Comparison of ENCODE assay signal across 8 cellular contexts in the genomic region with DNA sequence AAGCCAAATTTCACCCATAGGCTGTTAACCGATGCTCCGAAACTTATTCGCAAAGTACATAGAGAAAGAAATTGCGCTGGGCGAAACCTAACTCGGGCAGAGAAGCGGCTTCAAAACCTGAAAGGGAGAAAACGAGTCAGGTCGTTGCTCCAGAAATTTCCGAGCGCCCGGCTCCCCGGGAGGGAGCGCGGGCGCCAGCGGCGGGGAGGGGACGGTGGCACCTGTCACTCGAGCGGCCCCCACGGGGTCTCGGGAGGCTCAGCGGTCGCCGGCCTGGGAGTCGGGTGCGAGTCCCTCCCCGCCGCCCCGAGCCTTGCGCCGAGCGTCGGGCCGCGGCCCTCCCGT. TPM values are rescaled to one million over a fixed set of nuclear protein-coding genes. Genes with fewer than 3 reads are reported as not detected.
A peak's percentile ranks its signal among the peaks of the same experiment; 100 is the strongest.
DNase-seq lines count a peak whose midpoint lies in the region; ATAC-seq and TF ChIP-seq lines count a peak whose summit lies in the region.
"Not testable (repeated sequence)": the region's sequence is repeated elsewhere in the genome, so short reads cannot be mapped to it uniquely, and the experiment has no call there.

No MANE protein-coding gene starts in this region.

- H3K27me3 ChIP-seq in KMS-11 (ENCODE audit: insufficient read depth, low read depth); mucosa of rectum (ENCODE audit: control insufficient read depth in 2 of 2, insufficient read depth in 2 of 2, low read length in 2 of 2); vagina: not testable (repeated sequence)

- intact Hi-C loops in vagina (cut with DNase I) = not testable (repeated sequence)

- H3K4me3 ChIP-seq in KMS-11 (IDR thresholded peaks at IDR 0.05; ENCODE audit: insufficient read depth, low read depth, low read length) = not testable (repeated sequence)
- H3K4me3 ChIP-seq in fibroblast of villous mesenchyme (ENCODE audit: low read depth, low read length) (peak overlapping the region; percentile 61), mucosa of rectum (ENCODE audit: low read length in 2 of 2) (peak overlapping the region; percentile 70 to 73), vagina (peak overlapping the region; percentile 71 to 80)

- H3K4me3 Mint-ChIP-seq in T-helper 17 cell = peak overlapping the region; percentile 90

- peak overlapping the region; percentile 56 for H3K4me2 ChIP-seq in KMS-11

- DNase-seq in T-helper 17 cell; fibroblast of villous mesenchyme (ENCODE audit: low read depth); vagina (ENCODE audit: extremely low spot score in 2 of 2): not testable (repeated sequence)
- peak; percentile 51 for DNase-seq in stimulated activated CD4-positive, alpha-beta T cell treated with anti-CD3 and anti-CD28 coated beads, Interleukin-15, amount 100 ng/mL, for 24 hours

- H2AFZ ChIP-seq in KMS-11 (ENCODE audit: low read depth) = peak overlapping the region; percentile 15

- not testable (repeated sequence) for TF ChIP-seq CTCF in KMS-11 (conservative IDR thresholded peaks at IDR 0.05; ENCODE audit: low read depth, low read length); fibroblast of villous mesenchyme (IDR thresholded peaks at IDR 0.05; ENCODE audit: insufficient read depth, low read depth, low read length); vagina (IDR thresholded peaks at IDR 0.05)

- peaks cover 27% of the 10 kb centered on the region for H3K4me1 ChIP-seq in KMS-11 (ENCODE audit: low read depth, poor library complexity, severe bottlenecking)
- H3K4me1 ChIP-seq in mucosa of rectum (ENCODE audit: control insufficient read depth in 2 of 2, insufficient read depth in 2 of 2, low read length in 2 of 2); vagina: not testable (repeated sequence)

- H3K27ac ChIP-seq in KMS-11 (peak overlapping the region; percentile 42), angular gyrus (ENCODE audit: low read depth, low read length) (peak overlapping the region; percentile 73), mucosa of rectum (ENCODE audit: low read depth in 2 of 2, low read length in 2 of 2) (peak overlapping the region; percentile 67 to 72), vagina (peak overlapping the region; percentile 88)

- not testable (repeated sequence) for H3K9me3 ChIP-seq in T-helper 17 cell (ENCODE audit: control insufficient read depth, low read length, poor library complexity, severe bottlenecking); mucosa of rectum (ENCODE audit: control insufficient read depth in 2 of 2, low read length in 2 of 2); vagina

- peak overlapping the region; percentile 84 for H3K27ac Mint-ChIP-seq in T-helper 17 cell

- H3K36me3 Mint-ChIP-seq in T-helper 17 cell (ENCODE audit: low read depth) = not testable (repeated sequence)

- H3K4me1 Mint-ChIP-seq in T-helper 17 cell = not testable (repeated sequence)

- TF ChIP-seq POLR2A in vagina (IDR thresholded peaks at IDR 0.05) = not testable (repeated sequence)

- H3K9ac ChIP-seq in KMS-11 (peak overlapping the region; percentile 57), mucosa of rectum (ENCODE audit: low read depth in 1 of 2, low read length in 2 of 2) (peak overlapping the region in 1 of 2 donors; percentile 78)

- H3K27me3 Mint-ChIP-seq in T-helper 17 cell = not testable (repeated sequence)

- H3K36me3 ChIP-seq in KMS-11 (ENCODE audit: insufficient read depth); mucosa of rectum (ENCODE audit: control insufficient read depth in 2 of 2, insufficient read depth in 2 of 2, low read length in 2 of 2); vagina: not testable (repeated sequence)

- not testable (repeated sequence) for H3K79me2 ChIP-seq in KMS-11 (ENCODE audit: insufficient read depth, low read depth)

- ATAC-seq in GM18517 (IDR thresholded peaks at IDR 0.05; ENCODE audit: unreplicated experiment) = peak; percentile 3
- not testable (repeated sequence) for ATAC-seq in T-helper 17 cell

- H4K20me1 ChIP-seq in KMS-11 (ENCODE audit: insufficient read depth) = not testable (repeated sequence)

RNA-seq across cellular contexts. Expression of a gene that starts 0.6 kb away (rescaled TPM):
- 1 to 10 TPM; 5.9 to 7.9 TPM for total RNA-seq in T-helper 17 cell
- 0.97 and 2.2 TPM in 2 replicates for total RNA-seq in fibroblast of villous mesenchyme
- 4.4 TPM for total RNA-seq in vagina
